In the genomic region with DNA sequence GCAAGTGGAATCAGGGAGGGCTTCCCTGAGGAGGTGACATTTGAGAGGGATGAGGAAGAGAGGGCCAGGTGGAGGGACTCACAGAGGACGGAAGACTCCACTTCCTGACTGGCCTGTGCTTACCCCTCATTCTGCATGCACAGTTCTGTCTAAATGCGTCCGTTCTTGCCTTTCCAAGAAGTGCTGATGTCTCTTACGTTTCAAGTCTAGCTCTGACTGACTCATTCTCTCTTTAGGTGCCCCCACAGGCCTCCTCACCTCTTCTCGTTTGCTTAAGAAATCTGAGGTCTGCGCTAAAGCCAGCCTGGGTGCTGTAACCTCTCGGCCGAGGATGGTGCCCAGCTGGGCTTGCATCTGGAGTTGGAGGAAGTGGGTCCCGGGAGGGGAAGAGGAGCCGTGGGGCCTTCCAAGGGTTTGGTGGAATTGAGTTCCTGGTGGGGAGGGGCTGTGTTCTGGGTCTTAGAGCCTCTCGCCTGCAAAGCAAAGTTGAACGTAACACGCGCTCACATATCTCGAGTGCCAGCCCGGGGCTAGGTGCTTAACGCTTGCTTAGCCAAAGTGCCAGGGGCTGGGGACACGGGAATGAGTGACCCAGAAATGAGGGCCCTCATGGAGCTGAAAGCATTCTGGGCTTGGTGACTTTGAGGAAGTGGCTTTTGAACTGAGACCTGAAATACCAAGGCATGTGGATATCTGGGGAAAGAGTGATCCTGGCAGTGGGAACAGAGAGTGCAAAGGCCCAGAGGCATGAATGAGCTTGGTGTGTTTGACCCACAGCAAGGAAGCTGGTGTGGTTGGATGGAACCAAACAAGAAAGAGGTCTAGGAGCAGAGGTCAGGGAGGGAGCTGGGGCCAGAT, we compare ENCODE assay signal across 7 cellular contexts. TPM values are rescaled to one million over a fixed set of nuclear protein-coding genes. Genes with fewer than 3 reads are reported as not detected.
DNase-seq lines count a peak whose midpoint lies in the region; ATAC-seq and TF ChIP-seq lines count a peak whose summit lies in the region.

No MANE protein-coding gene starts in this region.

- H3K79me2 ChIP-seq in parathyroid adenoma, result peaks cover 3% of the 10 kb centered on the region

- TF ChIP-seq CTCF in epithelial cell of esophagus (IDR thresholded peaks at IDR 0.05; ENCODE audit: insufficient read depth, low read depth, low read length, missing control alignments) (no peak), parathyroid adenoma (IDR thresholded peaks at IDR 0.05) (no peak)

- intact Hi-C loops in aorta (cut with DNase I), result loop anchor here in 1 of 2 donors (5.0 kb wide), 1 partner anchor 76 kb away; no protein-coding TSS in a partner anchor

- H3K4me2 ChIP-seq in parathyroid adenoma (ENCODE audit: low read length), result peak overlapping the region; percentile 25

- no peak overlapping the region for H2AFZ ChIP-seq in parathyroid adenoma

- H3K27me3 ChIP-seq in parathyroid adenoma (ENCODE audit: control insufficient read depth, insufficient read depth, low read length) (no peaks in the 10 kb centered on the region), aorta (ENCODE audit: control insufficient read depth in 1 of 2, insufficient read depth in 2 of 2, low read length in 1 of 2) (no peaks in the 10 kb centered on the region)

- H3K9ac ChIP-seq in parathyroid adenoma, result no peak overlapping the region

- H3K4me1 ChIP-seq in parathyroid adenoma, result peaks cover 7% of the 10 kb centered on the region
- no peaks in the 10 kb centered on the region for H3K4me1 ChIP-seq in aorta (ENCODE audit: control insufficient read depth in 1 of 2, insufficient read depth in 2 of 2, low read length in 2 of 2)

- no peaks in the 10 kb centered on the region for H3K9me3 ChIP-seq in parathyroid adenoma (ENCODE audit: control insufficient read depth, low read length)
- no peaks in the 10 kb centered on the region for H3K9me3 ChIP-seq in aorta (ENCODE audit: control insufficient read depth, low read length)

- H3K4me3 ChIP-seq in epithelial cell of esophagus (ENCODE audit: low read length), result no peak overlapping the region
- no peak overlapping the region for H3K4me3 ChIP-seq in parathyroid adenoma (ENCODE audit: low read depth, low read length)
- no peak overlapping the region for H3K4me3 ChIP-seq in aorta (ENCODE audit: low read length in 2 of 2)

- ATAC-seq in HG03108 (IDR thresholded peaks at IDR 0.05; ENCODE audit: unreplicated experiment) (peak; percentile 48), aorta (ENCODE audit: low FRiP score) (no peak), HG03135 (IDR thresholded peaks at IDR 0.05; ENCODE audit: unreplicated experiment) (no peak)

- no peak overlapping the region for H3K27ac ChIP-seq in parathyroid adenoma
- peak overlapping the region in 1 of 2 donors; percentile 21 for H3K27ac ChIP-seq in aorta (ENCODE audit: low read depth in 1 of 2, low read length in 2 of 2)

- WGBS in aorta, 2 donors, result 73 to 76% methylated on average over 18 of the region's 18 CpGs

- H3K36me3 ChIP-seq in parathyroid adenoma (ENCODE audit: control insufficient read depth, insufficient read depth, low read length), result no peaks in the 10 kb centered on the region
- H3K36me3 ChIP-seq in aorta (ENCODE audit: control insufficient read depth in 1 of 2, insufficient read depth in 2 of 2, low read length in 1 of 2), result no peaks in the 10 kb centered on the region

- DNase-seq in activated CD4-positive, alpha-beta T cell treated with anti-CD3 and anti-CD28 coated beads, Interleukin-2, amount 50 U/mL, for 24 hours (ENCODE audit: low read depth in 1 of 2, low spot score in 1 of 2), result peak; percentile 39 to 67
- DNase-seq in epithelial cell of esophagus (ENCODE audit: low read depth) (peak; percentile 97), aorta (peak; percentile 69 to 80), HT-29 (ENCODE audit: low spot score) (no peak)

RNA-seq across cellular contexts. Expression of a gene that starts 4.9 kb away (rescaled TPM):
- 100 to 1,000 TPM in 1 of 2 donors, 10 to 100 TPM in 1; 91.7 to 138 TPM for total RNA-seq in aorta
- 10 to 100 TPM in 1 of 2 donors, 1 to 10 TPM in 1; 7.5 to 50.7 TPM for polyA plus RNA-seq in aorta
- total RNA-seq in HT-29 (2014; rRNA removed; shearing (Covaris generic)), result 49.1 and 58.2 TPM in 2 replicates

RNA-seq across cellular contexts. Expression of a gene that starts 50.1 kb away (rescaled TPM):
- 10 to 100 TPM; 34.6 to 39.1 TPM for total RNA-seq in aorta
- polyA plus RNA-seq in aorta, result 10 to 100 TPM; 71.0 to 74.2 TPM
- 49.9 and 52.3 TPM in 2 replicates for total RNA-seq in HT-29 (2014; rRNA removed; shearing (Covaris generic))
